ENCODE assay signal across 1 cellular context in genomic region chr1:8267307-8267706, GRCh38.
TF ChIP-seq lines count a peak whose summit lies in the region.

No MANE protein-coding gene starts in this region.

TF ChIP-seq in H1, 55 proteins besides CTCF, POLR2A, EP300 and RAD21:
- TF ChIP-seq HDAC2 (IDR thresholded peaks at IDR 0.05; ENCODE audit: borderline replicate concordance in 1 of 2, low read depth in 2 of 2, low read length in 2 of 2) (no peak), SP1 (IDR thresholded peaks at IDR 0.05; ENCODE audit: low read depth, low read length) (no peak)
